In genomic region chr2:112958428-112959108, GRCh38 we compare ENCODE assay signal across 8 cellular contexts. TPM values are rescaled to one million over a fixed set of nuclear protein-coding genes. Genes with fewer than 3 reads are reported as not detected.
DNase-seq lines count a peak whose midpoint lies in the region; ATAC-seq, FAIRE-seq and TF ChIP-seq lines count a peak whose summit lies in the region.

No MANE protein-coding gene starts in this region.

- in situ Hi-C loops in K562 (cut with MboI): no loop called here

- H3K9me3 Mint-ChIP-seq in stimulated activated memory B cell treated with anti-CD40 and anti-IgM and Interleukin-4, amounts not matched to agents 10 μg/mL and 1 μg/mL and 100 μg/mL, for 72 hours: no peaks in the 10 kb centered on the region

- peak; percentile 95 for TF ChIP-seq CTCF in AG09319 (IDR thresholded peaks at IDR 0.05; ENCODE audit: low read depth, low read length)
- peak; percentile 86 for TF ChIP-seq CTCF in GM12873 (IDR thresholded peaks at IDR 0.05; ENCODE audit: insufficient read depth, low read depth, low read length, missing control alignments)
- peak; percentile 74 for TF ChIP-seq CTCF in LNCaP clone FGC (IDR thresholded peaks at IDR 0.05; ENCODE audit: control insufficient read depth, extremely low read depth, insufficient read depth)
- TF ChIP-seq CTCF in K562 (IDR thresholded peaks at IDR 0.05 in 2 of 3, conservative IDR thresholded peaks at IDR 0.05 in 1 of 3; ENCODE audit: insufficient read depth in 2 of 3, low read depth in 1 of 3, low read length in 3 of 3): peak; percentile 82 to 93 (median 90)

- H3K36me3 ChIP-seq in SJCRH30 (no peaks in the 10 kb centered on the region), K562 (ENCODE audit: control insufficient read depth, insufficient read depth, low read length) (no peaks in the 10 kb centered on the region)

- no peak for TF ChIP-seq EP300 in K562 (IDR thresholded peaks at IDR 0.05; ENCODE audit: low read length)

- H3K4me3 Mint-ChIP-seq in stimulated activated memory B cell treated with anti-CD40 and anti-IgM and Interleukin-4, amounts not matched to agents 10 μg/mL and 1 μg/mL and 100 μg/mL, for 72 hours: no peak overlapping the region

- no peaks in the 10 kb centered on the region for H3K9me3 ChIP-seq in SJCRH30 (replicated peaks)
- no peaks in the 10 kb centered on the region for H3K9me3 ChIP-seq in K562 (replicated peaks; ENCODE audit: control insufficient read depth, insufficient read depth, low read depth, low read length)

- H3K27ac ChIP-seq in SJCRH30: no peak overlapping the region
- no peak overlapping the region for H3K27ac ChIP-seq in K562 (ENCODE audit: extremely low read depth, low read depth, low read length)

- H3K79me2 ChIP-seq in K562 (ENCODE audit: control insufficient read depth, insufficient read depth, low read length): no peaks in the 10 kb centered on the region

- FAIRE-seq in K562 (lab: Jason Lieb, UNC): peak; percentile 98

- peak; percentile 97 for ATAC-seq in K562
- ATAC-seq in stimulated activated memory B cell treated with anti-CD40 and anti-IgM and Interleukin-4, amounts not matched to agents 10 μg/mL and 1 μg/mL and 100 μg/mL, for 72 hours: peak; percentile 71
- ATAC-seq in HG03045 (IDR thresholded peaks at IDR 0.05; ENCODE audit: unreplicated experiment): no peak

- intact Hi-C loops in K562 (cut with micrococcal nuclease): loop anchor here (5.0 to 10.0 kb wide), 2 partner anchors 94 to 126 kb away; partner anchors contain the start of gene IL36B

- no peaks in the 10 kb centered on the region for H3K27me3 Mint-ChIP-seq in stimulated activated memory B cell treated with anti-CD40 and anti-IgM and Interleukin-4, amounts not matched to agents 10 μg/mL and 1 μg/mL and 100 μg/mL, for 72 hours

- no peak overlapping the region for H3K4me2 ChIP-seq in K562 (ENCODE audit: insufficient read depth, low read length)

- POLR2A ChIA-PET in K562 (lab: Yijun Ruan, JAX): interaction anchor here (0.6 to 1.2 kb wide), 5 partner anchors 20 to 378 kb away, joined by 3 read pairs; no protein-coding TSS in a partner anchor

- no peak overlapping the region for H3K27ac Mint-ChIP-seq in stimulated activated memory B cell treated with anti-CD40 and anti-IgM and Interleukin-4, amounts not matched to agents 10 μg/mL and 1 μg/mL and 100 μg/mL, for 72 hours

- no peaks in the 10 kb centered on the region for H3K27me3 ChIP-seq in SJCRH30
- H3K27me3 ChIP-seq in K562 (ENCODE audit: control insufficient read depth in 2 of 2, insufficient read depth in 2 of 2, low read length in 2 of 2): peaks cover 21 to 29% of the 10 kb centered on the region in 2 experiments

- H3K9ac ChIP-seq in K562 (ENCODE audit: insufficient read depth in 1 of 2, low read depth in 2 of 2, low read length in 2 of 2): no peak overlapping the region

- 15% methylated on average over 9 of the region's 9 CpGs for WGBS in K562 (ENCODE audit: insufficient coverage, low coverage, missing lambda C conversion rate)

- H3K4me1 ChIP-seq in SJCRH30 (no peaks in the 10 kb centered on the region), K562 (replicated peaks in 1 of 2; ENCODE audit: control insufficient read depth in 2 of 2, insufficient read depth in 2 of 2, low read length in 2 of 2) (no peaks in the 10 kb centered on the region; a peak in 1 of 5 replicates)

- CTCF ChIA-PET in K562 (lab: Yijun Ruan, JAX; ENCODE audit: low intra/inter-chr PET ratio): interaction anchor here (0.5 to 1.9 kb wide), 7 partner anchors 15 to 374 kb away, joined by 3 to 9 read pairs (median 5); partner anchors contain the start of gene CHCHD5

- no peaks in the 10 kb centered on the region for H3K9me1 ChIP-seq in K562 (ENCODE audit: control insufficient read depth, insufficient read depth, low read length)

- BruUV-seq in K562 (replicated peaks; lab: Mats Ljungman, UMichigan): no TSS peak

- H3K36me3 Mint-ChIP-seq in stimulated activated memory B cell treated with anti-CD40 and anti-IgM and Interleukin-4, amounts not matched to agents 10 μg/mL and 1 μg/mL and 100 μg/mL, for 72 hours: no peaks in the 10 kb centered on the region

- TF ChIP-seq POLR2A in K562 (conservative IDR thresholded peaks at IDR 0.05): no peak

- TF ChIP-seq RAD21 in K562 (CRISPR knock-in tag; conservative IDR thresholded peaks at IDR 0.05 in 1 of 2, IDR thresholded peaks at IDR 0.05 in 1 of 2): peak; percentile 70 to 78

- peak; percentile 12 for DNase-seq in AG09319 (ENCODE audit: extremely low read depth, low read depth)
- peak; percentile 52 for DNase-seq in LNCaP clone FGC (ENCODE audit: low read depth)
- DNase-seq in SJCRH30: peak; percentile 52 to 82
- DNase-seq in K562 (ENCODE audit: extremely low read depth in 1 of 4, low spot score in 3 of 4): peak; percentile 75 to 81 (median 78)
- DNase-seq in iPS-NIHi7 (ENCODE audit: extremely low spot score): peak; percentile 69

- peak overlapping the region; percentile 62 for H2AFZ ChIP-seq in K562 (ENCODE audit: low read depth, low read length)

- H4K20me1 ChIP-seq in K562 (replicated peaks; ENCODE audit: control insufficient read depth, insufficient read depth, low read length): 0 out of 2 replicates have a peak, but pooled peaks cover 3% of the 10 kb centered on the region

- H3K4me3 ChIP-seq in LNCaP clone FGC (ENCODE audit: low read depth, low read length): no peak overlapping the region
- H3K4me3 ChIP-seq in SJCRH30: no peak overlapping the region
- no peak overlapping the region for H3K4me3 ChIP-seq in K562

- H3K4me1 Mint-ChIP-seq in stimulated activated memory B cell treated with anti-CD40 and anti-IgM and Interleukin-4, amounts not matched to agents 10 μg/mL and 1 μg/mL and 100 μg/mL, for 72 hours: no peaks in the 10 kb centered on the region

TF ChIP-seq in K562, 482 proteins besides CTCF, POLR2A, EP300 and RAD21 (continues in another document):
- TF ChIP-seq RB1 (IDR thresholded peaks at IDR 0.05; ENCODE audit: low read depth) (peak; percentile 29; the same call in 1 of the 2 replicates), MTF1 (CRISPR knock-in tag; IDR thresholded peaks at IDR 0.05; ENCODE audit: borderline replicate concordance) (no peak)

RNA-seq across cellular contexts. Expression of gene IL36G, which starts 19.2 kb away (rescaled TPM):
- not detected in 2 replicates for total RNA-seq in SJCRH30 (2014; rRNA removed; shearing (Covaris generic))
- not detected in 2 replicates for total RNA-seq in K562 (2011; cell fraction: chromatin; rRNA removed; ENCODE audit: low replicate concordance)
- not detected in 2 replicates for total RNA-seq in K562 (2011; cell fraction: nucleolus; rRNA removed)
- not detected in 2 replicates for total RNA-seq in K562 (2011; cell fraction: nucleoplasm; rRNA removed)
- total RNA-seq in K562 (2014; rRNA removed): not detected in 2 replicates
- not detected in 2 replicates for total RNA-seq in K562 (2014; rRNA removed; fragmentation: Illumina TruSeq; extraction: Trizol)
- not detected in 2 replicates for total RNA-seq in K562 (2015; rRNA removed; fragmentation: Illumina TruSeq; extraction: Trizol)
- total RNA-seq in K562 (2021): not detected in 2 replicates
- not detected in 2 replicates for polyA plus RNA-seq in K562 (2011; rRNA removed)
- polyA plus RNA-seq in K562 (2011; cell fraction: cytosol; rRNA removed): not detected in 2 replicates
- polyA plus RNA-seq in K562 (2011; cell fraction: nucleus; rRNA removed): 0.46 TPM in 1 of 2 replicates, not detected in the other
- 0.10 TPM in 1 of 2 replicates, not detected in the other for polyA plus RNA-seq in K562 (2012)
- not detected in 2 replicates for polyA plus RNA-seq in K562 (2014; fragmentation: Illumina TruSeq; extraction: Trizol)
- polyA plus RNA-seq in K562 (2014; fragmentation: Nextera tagmentation; extraction: Ambion mirVana): not detected
- polyA plus RNA-seq in K562 (2014; rRNA removed): not detected in 2 replicates
- polyA minus RNA-seq in K562 (2011; rRNA and poly(A)+ RNA removed): not detected in 2 replicates
- polyA minus RNA-seq in K562 (2011; cell fraction: cytosol; rRNA and poly(A)+ RNA removed): not detected in 2 replicates
- polyA minus RNA-seq in K562 (2011; cell fraction: nucleus; rRNA and poly(A)+ RNA removed): not detected in 2 replicates

RNA-seq across cellular contexts. Expression of gene IL36A, which starts 46.7 kb away (rescaled TPM):
- total RNA-seq in SJCRH30 (2014; rRNA removed; shearing (Covaris generic)): not detected in 2 replicates
- not detected in 2 replicates for total RNA-seq in K562 (2011; cell fraction: chromatin; rRNA removed; ENCODE audit: low replicate concordance)
- total RNA-seq in K562 (2011; cell fraction: nucleolus; rRNA removed): not detected in 2 replicates
- not detected in 2 replicates for total RNA-seq in K562 (2011; cell fraction: nucleoplasm; rRNA removed)
- total RNA-seq in K562 (2014; rRNA removed) (not detected in 2 replicates), K562 (2014; rRNA removed; fragmentation: Illumina TruSeq; extraction: Trizol) (not detected in 2 replicates), K562 (2015; rRNA removed; fragmentation: Illumina TruSeq; extraction: Trizol) (not detected in 2 replicates), K562 (2021) (not detected in 2 replicates)
- polyA plus RNA-seq in K562 (2011; rRNA removed) (not detected in 2 replicates), K562 (2014; fragmentation: Illumina TruSeq; extraction: Trizol) (not detected in 2 replicates), K562 (2014; fragmentation: Nextera tagmentation; extraction: Ambion mirVana) (not detected), K562 (2014; rRNA removed) (not detected in 2 replicates)
- not detected in 2 replicates for polyA plus RNA-seq in K562 (2011; cell fraction: cytosol; rRNA removed)
- not detected in 2 replicates for polyA plus RNA-seq in K562 (2011; cell fraction: nucleus; rRNA removed)
- not detected in 2 replicates for polyA plus RNA-seq in K562 (2012)
- not detected in 2 replicates for polyA minus RNA-seq in K562 (2011; rRNA and poly(A)+ RNA removed)
- not detected in 2 replicates for polyA minus RNA-seq in K562 (2011; cell fraction: cytosol; rRNA and poly(A)+ RNA removed)
- not detected in 2 replicates for polyA minus RNA-seq in K562 (2011; cell fraction: nucleus; rRNA and poly(A)+ RNA removed)

RNA-seq across cellular contexts. Expression of gene IL37, which starts 47.6 kb away (rescaled TPM):
- total RNA-seq in SJCRH30 (2014; rRNA removed; shearing (Covaris generic)): 0.22 and 0.25 TPM in 2 replicates
- not detected in 2 replicates for total RNA-seq in K562 (2011; cell fraction: chromatin; rRNA removed; ENCODE audit: low replicate concordance)
- total RNA-seq in K562 (2011; cell fraction: nucleolus; rRNA removed): not detected in 2 replicates
- total RNA-seq in K562 (2011; cell fraction: nucleoplasm; rRNA removed): not detected in 2 replicates
- total RNA-seq in K562 (2014; rRNA removed) (not detected in 2 replicates), K562 (2014; rRNA removed; fragmentation: Illumina TruSeq; extraction: Trizol) (not detected in 2 replicates), K562 (2015; rRNA removed; fragmentation: Illumina TruSeq; extraction: Trizol) (not detected in 2 replicates), K562 (2021) (not detected in 2 replicates)
- polyA plus RNA-seq in K562 (2011; rRNA removed) (not detected in 2 replicates), K562 (2014; fragmentation: Illumina TruSeq; extraction: Trizol) (not detected in 2 replicates), K562 (2014; fragmentation: Nextera tagmentation; extraction: Ambion mirVana) (not detected), K562 (2014; rRNA removed) (not detected in 2 replicates)
- 0.09 TPM in 1 of 2 replicates, not detected in the other for polyA plus RNA-seq in K562 (2011; cell fraction: cytosol; rRNA removed)
- polyA plus RNA-seq in K562 (2011; cell fraction: nucleus; rRNA removed): 0.48 TPM in 1 of 2 replicates, not detected in the other
- polyA plus RNA-seq in K562 (2012): not detected in 2 replicates
- not detected in 2 replicates for polyA minus RNA-seq in K562 (2011; rRNA and poly(A)+ RNA removed)
- not detected in 2 replicates for polyA minus RNA-seq in K562 (2011; cell fraction: cytosol; rRNA and poly(A)+ RNA removed)
- not detected in 2 replicates for polyA minus RNA-seq in K562 (2011; cell fraction: nucleus; rRNA and poly(A)+ RNA removed)

Comparison
In these comparisons a context has a peak if more than half of its experiments do, and no peak if none do; other contexts are left out.
1. DNase-seq: peak in every context shown above with its lines; median percentile 78 in K562; 69 in iPS-NIHi7; 67 in SJCRH30; 52 in LNCaP clone FGC; 12 in AG09319.